ENCODE assay signal across 10 cellular contexts in the genomic region with DNA sequence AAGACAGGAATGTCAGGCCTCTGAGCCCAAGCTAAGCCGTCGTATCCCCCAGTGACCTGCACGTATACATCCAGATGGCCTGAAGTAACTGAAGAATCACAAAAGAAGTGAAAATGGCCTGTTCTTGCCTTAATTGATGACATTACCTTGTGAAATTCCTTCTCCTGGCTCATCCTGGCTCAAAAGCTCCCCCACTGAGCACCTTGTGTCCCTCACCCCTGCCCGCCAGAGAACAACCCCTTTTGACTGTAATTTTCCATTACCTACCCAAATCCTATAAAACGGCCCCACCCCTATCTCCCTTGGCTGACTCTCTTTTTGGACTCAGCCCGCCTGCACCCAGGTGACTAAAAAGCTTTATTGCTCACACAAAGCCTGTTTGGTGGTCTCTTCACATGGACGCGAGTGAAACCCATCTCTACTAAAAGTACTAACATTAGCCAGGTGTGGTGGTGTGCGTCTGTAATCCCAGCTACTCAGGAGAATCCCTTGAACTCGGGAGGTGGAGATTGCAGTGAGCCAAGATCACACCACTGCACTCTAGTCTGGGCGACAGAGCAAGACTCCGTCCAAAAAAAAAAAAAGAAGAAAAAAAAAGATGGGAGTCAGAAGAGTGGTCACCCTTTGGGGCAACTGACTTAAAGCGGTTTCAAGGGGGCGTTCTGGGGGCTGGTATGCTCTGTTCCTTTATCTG. TPM values are rescaled to one million over a fixed set of nuclear protein-coding genes. Genes with fewer than 3 reads are reported as not detected.
"Had no signal": no experiment of that assay in that cellular context is flagged by ENCODE, and none has a peak within 500 bp of the region (broad histone marks: within the 10 kb centered on the region; RNA-seq: fewer than 3 reads in every experiment).

No MANE protein-coding gene starts in this region.

RNA-seq across cellular contexts. Expression of a gene that starts 16.3 kb away (rescaled TPM):
- total RNA-seq: activated CD4-positive, alpha-beta memory T cell treated with anti-CD3 and anti-CD28 coated beads, Interleukin-2, amount 10 ng/mL, durations not matched to agents 7 days and 5 days; activated CD4-positive, alpha-beta T cell treated with anti-CD3 and anti-CD28 coated beads, Interleukin-2, amount 10 ng/mL, durations not matched to agents 7 days and 5 days; astrocyte; bronchial epithelial cell; cerebellum; foreskin keratinocyte; gastrocnemius medialis; T-helper 17 cell had no signal
- polyA plus RNA-seq: foreskin keratinocyte had no signal

RNA-seq across cellular contexts. Expression of a gene that starts 25.3 kb away (rescaled TPM):
- total RNA-seq: activated CD4-positive, alpha-beta memory T cell treated with anti-CD3 and anti-CD28 coated beads, Interleukin-2, amount 10 ng/mL, durations not matched to agents 7 days and 5 days; activated CD4-positive, alpha-beta T cell treated with anti-CD3 and anti-CD28 coated beads, Interleukin-2, amount 10 ng/mL, durations not matched to agents 7 days and 5 days; astrocyte; bronchial epithelial cell; cardiac septum; cerebellum; dorsolateral prefrontal cortex; foreskin keratinocyte; gastrocnemius medialis; T-helper 17 cell had no signal
- polyA plus RNA-seq: foreskin keratinocyte had no signal
